ENCODE assay signal across 8 cellular contexts in genomic region chr19:49960980-49961379, GRCh38. TPM values are rescaled to one million over a fixed set of nuclear protein-coding genes. Genes with fewer than 3 reads are reported as not detected.
"Had no signal": no experiment of that assay in that cellular context is flagged by ENCODE, and none has a peak within 500 bp of the region (broad histone marks: within the 10 kb centered on the region; RNA-seq: fewer than 3 reads in every experiment).

SIGLEC11 (minus strand) TSS chr19:49961172; CDS start chr19:49961081, 91 bp downstream.

RNA-seq across cellular contexts. Expression of gene SIGLEC11, which starts in this region (rescaled TPM):
- total RNA-seq: activated CD4-positive, alpha-beta memory T cell treated with anti-CD3 and anti-CD28 coated beads for 36 hours; activated CD4-positive, alpha-beta T cell treated with anti-CD3 and anti-CD28 coated beads, Interleukin-2, amount 10 ng/mL, durations not matched to agents 7 days and 5 days; activated naive CD4-positive, alpha-beta T cell treated with anti-CD3 and anti-CD28 coated beads, Interleukin-2, amount 50 U/mL, for 72 hours; activated T-cell treated with anti-CD3 and anti-CD28 coated beads, Interleukin-2, amount 50 U/mL, for 4 hours; MCF 10A; OCI-LY7; SK-MEL-5; T-helper 17 cell had no signal
